Comparison of ENCODE assay signal across 3 cellular contexts in the genomic region with DNA sequence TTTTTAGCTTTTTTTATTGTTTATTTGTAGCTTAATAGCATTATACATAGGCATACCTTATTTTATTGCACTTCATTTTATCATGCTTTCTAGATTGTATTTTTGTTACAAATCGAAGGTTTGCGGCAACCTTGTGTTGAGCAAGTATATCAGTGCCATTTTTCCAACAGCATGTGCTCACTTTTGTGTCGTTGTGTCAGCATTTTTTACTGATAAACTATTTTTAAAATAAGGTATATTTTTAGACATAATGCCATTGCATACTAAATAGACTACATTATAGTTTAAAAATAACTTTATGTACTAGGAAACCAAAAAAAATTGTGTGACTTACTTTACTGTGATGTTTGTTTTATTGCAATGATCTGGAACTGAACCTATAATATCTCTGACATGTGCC.
A peak's percentile ranks its signal among the peaks of the same experiment; 100 is the strongest.
TF ChIP-seq lines count a peak whose summit lies in the region.

No MANE protein-coding gene starts in this region.

TF ChIP-seq in A549, 52 proteins besides CTCF, POLR2A, EP300 and RAD21:
- TF ChIP-seq NFE2L2 (conservative IDR thresholded peaks at IDR 0.05; ENCODE audit: low read length) (no peak), ZSCAN20 (CRISPR knock-in tag; IDR thresholded peaks at IDR 0.05) (no peak), CEBPB (IDR thresholded peaks at IDR 0.05) (no peak), HOXB5 (CRISPR knock-in tag; IDR thresholded peaks at IDR 0.05) (no peak), MAFK (IDR thresholded peaks at IDR 0.05; ENCODE audit: partially characterized antibody) (peak; percentile 53)
- TF ChIP-seq, protein P1, sequence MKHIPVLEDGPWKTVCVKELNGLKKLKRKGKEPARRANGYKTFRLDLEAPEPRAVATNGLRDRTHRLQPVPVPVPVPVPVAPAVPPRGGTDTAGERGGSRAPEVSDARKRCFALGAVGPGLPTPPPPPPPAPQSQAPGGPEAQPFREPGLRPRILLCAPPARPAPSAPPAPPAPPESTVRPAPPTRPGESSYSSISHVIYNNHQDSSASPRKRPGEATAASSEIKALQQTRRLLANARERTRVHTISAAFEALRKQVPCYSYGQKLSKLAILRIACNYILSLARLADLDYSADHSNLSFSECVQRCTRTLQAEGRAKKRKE (CRISPR knock-in tag; IDR thresholded peaks at IDR 0.05; ENCODE audit: low read depth) = no peak

TF ChIP-seq in IMR-90, 13 proteins besides CTCF, POLR2A, EP300 and RAD21:
- 0 out of 2 replicates have a peak, but pooled peaks have one; percentile 22 for TF ChIP-seq MAFK (IDR thresholded peaks at IDR 0.05; ENCODE audit: low read depth, low read length)
- TF ChIP-seq NFE2L2 (IDR thresholded peaks at IDR 0.05; ENCODE audit: low read depth, low read length) = no peak
- TF ChIP-seq CHD1 (IDR thresholded peaks at IDR 0.05; ENCODE audit: low read depth, low read length) = no peak
TF ChIP-seq in IMR-90: peak in this region for 1.

TF ChIP-seq in K562, 482 proteins besides CTCF, POLR2A, EP300 and RAD21:
- no peak for TF ChIP-seq ZNF507 (tag; conservative IDR thresholded peaks at IDR 0.05)
- peak; percentile 63 for TF ChIP-seq ZNF316 (IDR thresholded peaks at IDR 0.05)
- TF ChIP-seq C11orf30 (IDR thresholded peaks at IDR 0.05; ENCODE audit: low read depth) = peak; percentile 51; the same call in 1 of the 2 replicates
